Comparison of ENCODE assay signal across 15 cellular contexts in the genomic region with DNA sequence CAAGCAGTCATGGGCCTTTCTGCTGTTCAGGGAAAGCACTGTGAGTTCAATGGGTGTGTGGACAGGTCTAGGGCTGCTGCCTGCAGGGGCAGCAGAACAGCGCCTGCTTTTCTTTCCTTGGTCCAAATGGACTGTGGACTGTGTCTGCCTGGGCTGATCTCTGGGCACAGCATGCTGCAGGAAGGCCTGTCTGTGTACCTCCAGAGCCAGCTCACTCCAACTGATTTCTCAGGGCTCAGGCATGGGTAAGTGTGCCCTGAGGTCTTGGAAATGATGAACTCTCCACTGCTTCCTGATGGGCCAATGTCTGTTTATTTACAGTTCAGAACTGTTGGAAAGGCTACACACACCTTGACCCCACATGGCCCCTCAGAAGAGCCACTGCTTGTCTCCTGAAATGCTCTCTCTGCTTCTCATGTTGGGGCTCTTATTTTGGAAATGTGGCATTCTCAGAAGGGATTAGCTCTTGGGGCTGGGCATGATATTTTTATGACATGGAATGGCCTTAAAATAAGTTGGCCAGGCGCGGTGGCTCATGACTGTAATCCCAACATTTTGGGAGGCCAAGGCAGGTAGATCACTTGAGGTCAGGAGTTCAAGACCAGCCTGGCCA. TPM values are rescaled to one million over a fixed set of nuclear protein-coding genes. Genes with fewer than 3 reads are reported as not detected.
"Had no signal": no experiment of that assay in that cellular context is flagged by ENCODE, and none has a peak within 500 bp of the region (broad histone marks: within the 10 kb centered on the region; RNA-seq: fewer than 3 reads in every experiment).

No MANE protein-coding gene starts in this region.

- H3K27me3 Mint-ChIP-seq: activated T-helper 17 cell treated with anti-CD3 and anti-CD28 coated beads, Interleukin-2, amount 50 U/mL, for 72 hours; effector memory CD8-positive, alpha-beta T cell had no signal

- ATAC-seq: activated CD8-positive, alpha-beta T cell treated with anti-CD3 and anti-CD28 coated beads, Interleukin-2, amount 10 ng/mL, durations not matched to agents 7 days and 5 days; activated T-helper 17 cell treated with anti-CD3 and anti-CD28 coated beads, Interleukin-2, amount 50 U/mL, for 72 hours; effector memory CD8-positive, alpha-beta T cell; left lung had no signal

- H3K36me3 ChIP-seq: ovary, suprapubic skin, WERI-Rb-1 had no signal

- H3K27ac Mint-ChIP-seq: activated CD8-positive, alpha-beta T cell treated with anti-CD3 and anti-CD28 coated beads, Interleukin-2, amount 10 ng/mL, durations not matched to agents 7 days and 5 days; activated naive CD4-positive, alpha-beta T cell treated with anti-CD3 and anti-CD28 coated beads for 36 hours; activated T-helper 17 cell treated with anti-CD3 and anti-CD28 coated beads, Interleukin-2, amount 50 U/mL, for 72 hours; effector memory CD8-positive, alpha-beta T cell had no signal

- H3K27ac ChIP-seq: left lung, ovary, suprapubic skin, upper lobe of left lung, WERI-Rb-1 had no signal

- H3K4me1 ChIP-seq: left lung, suprapubic skin, upper lobe of left lung had no signal

- H3K27me3 ChIP-seq: left lung, ovary, suprapubic skin, upper lobe of left lung had no signal

- H3K9me3 Mint-ChIP-seq: activated naive CD4-positive, alpha-beta T cell treated with anti-CD3 and anti-CD28 coated beads for 36 hours; activated T-helper 17 cell treated with anti-CD3 and anti-CD28 coated beads, Interleukin-2, amount 50 U/mL, for 72 hours; effector memory CD8-positive, alpha-beta T cell had no signal

- H3K9me3 ChIP-seq: left lung, ovary, SK-N-SH, suprapubic skin, upper lobe of left lung had no signal

- H3K9ac ChIP-seq: SK-N-SH had no signal

- H3K4me1 Mint-ChIP-seq: activated T-helper 17 cell treated with anti-CD3 and anti-CD28 coated beads, Interleukin-2, amount 50 U/mL, for 72 hours had no signal

- DNase-seq: activated CD4-positive, alpha-beta T cell treated with anti-CD3 and anti-CD28 coated beads for 4 hours; activated CD8-positive, alpha-beta T cell treated with anti-CD3 and anti-CD28 coated beads, Interleukin-2, amount 10 ng/mL, durations not matched to agents 7 days and 5 days; activated naive CD4-positive, alpha-beta T cell treated with anti-CD3 and anti-CD28 coated beads for 36 hours; central memory CD4-positive, alpha-beta T cell; effector memory CD8-positive, alpha-beta T cell; left lung; mesendoderm; ovary; SK-N-SH; stimulated activated naive CD4-positive, alpha-beta T cell; T-helper 1 cell; upper lobe of left lung; WERI-Rb-1 had no signal

- H3K4me3 ChIP-seq: left lung, ovary, suprapubic skin, upper lobe of left lung had no signal

- H3K4me3 Mint-ChIP-seq: activated CD8-positive, alpha-beta T cell treated with anti-CD3 and anti-CD28 coated beads, Interleukin-2, amount 10 ng/mL, durations not matched to agents 7 days and 5 days; activated naive CD4-positive, alpha-beta T cell treated with anti-CD3 and anti-CD28 coated beads for 36 hours; activated T-helper 17 cell treated with anti-CD3 and anti-CD28 coated beads, Interleukin-2, amount 50 U/mL, for 72 hours; effector memory CD8-positive, alpha-beta T cell had no signal

RNA-seq across cellular contexts. Expression of gene SLC22A4, which starts 27.0 kb away (rescaled TPM):
- total RNA-seq: activated CD8-positive, alpha-beta T cell treated with anti-CD3 and anti-CD28 coated beads, Interleukin-2, amount 10 ng/mL, durations not matched to agents 7 days and 5 days had no signal
